ENCODE assay signal across 1 cellular context in the genomic region with DNA sequence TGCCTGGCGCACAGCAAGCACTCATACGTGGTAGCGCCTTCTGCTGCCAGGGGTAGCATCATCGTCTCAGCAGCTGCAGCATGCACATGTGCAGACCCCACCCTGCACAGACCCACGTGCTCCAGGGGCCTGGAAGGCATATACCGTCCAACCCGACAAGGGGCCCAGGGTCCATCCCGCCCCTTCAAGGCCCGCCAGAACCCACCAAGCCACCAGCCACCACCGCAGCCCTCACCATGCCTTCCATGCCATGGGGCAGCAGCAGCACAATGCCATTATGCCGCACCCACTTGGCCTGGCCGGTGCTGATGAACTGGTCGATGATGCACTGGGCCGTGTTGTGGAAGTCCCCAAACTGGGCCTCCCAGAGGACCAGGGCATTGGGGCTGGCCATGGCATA.
TF ChIP-seq lines count a peak whose summit lies in the region.

No MANE protein-coding gene starts in this region.

TF ChIP-seq in HepG2, 621 proteins besides CTCF, POLR2A, EP300 and RAD21:
- TF ChIP-seq, protein P1, sequence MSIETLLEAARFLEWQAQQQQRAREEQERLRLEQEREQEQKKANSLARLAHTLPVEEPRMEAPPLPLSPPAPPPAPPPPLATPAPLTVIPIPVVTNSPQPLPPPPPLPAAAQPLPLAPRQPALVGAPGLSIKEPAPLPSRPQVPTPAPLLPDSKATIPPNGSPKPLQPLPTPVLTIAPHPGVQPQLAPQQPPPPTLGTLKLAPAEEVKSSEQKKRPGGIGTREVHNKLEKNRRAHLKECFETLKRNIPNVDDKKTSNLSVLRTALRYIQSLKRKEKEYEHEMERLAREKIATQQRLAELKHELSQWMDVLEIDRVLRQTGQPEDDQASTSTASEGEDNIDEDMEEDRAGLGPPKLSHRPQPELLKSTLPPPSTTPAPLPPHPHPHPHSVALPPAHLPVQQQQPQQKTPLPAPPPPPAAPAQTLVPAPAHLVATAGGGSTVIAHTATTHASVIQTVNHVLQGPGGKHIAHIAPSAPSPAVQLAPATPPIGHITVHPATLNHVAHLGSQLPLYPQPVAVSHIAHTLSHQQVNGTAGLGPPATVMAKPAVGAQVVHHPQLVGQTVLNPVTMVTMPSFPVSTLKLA (IDR thresholded peaks at IDR 0.05): peak; percentile 58
- TF ChIP-seq EZH2 (conservative IDR thresholded peaks at IDR 0.05; ENCODE audit: low read depth, low read length): no peak
